Comparison of ENCODE assay signal across 10 cellular contexts in genomic region chr17:4533522-4534502, GRCh38. TPM values are rescaled to one million over a fixed set of nuclear protein-coding genes. Genes with fewer than 3 reads are reported as not detected.
A peak's percentile ranks its signal among the peaks of the same experiment; 100 is the strongest.
DNase-seq lines count a peak whose midpoint lies in the region; ATAC-seq, FAIRE-seq and TF ChIP-seq lines count a peak whose summit lies in the region.
"Had no signal": no experiment of that assay in that cellular context is flagged by ENCODE, and none has a peak within 500 bp of the region (broad histone marks: within the 10 kb centered on the region; RNA-seq: fewer than 3 reads in every experiment).

No MANE protein-coding gene starts in this region.

- no peak overlapping the region for H3K9ac ChIP-seq in H1 (replicated peaks in 1 of 4; ENCODE audit: extremely low read depth in 1 of 4, low read depth in 3 of 4, low read length in 3 of 4)

- no peak overlapping the region for H2BK20ac ChIP-seq in H1 (ENCODE audit: low read length)

- no peak for FAIRE-seq in H1 (lab: Jason Lieb, UNC)
- FAIRE-seq: GM12878 had no signal

- no peaks in the 10 kb centered on the region for H3K9me3 ChIP-seq in H1 (ENCODE audit: insufficient read depth in 2 of 2, low read depth in 1 of 2, low read length in 1 of 2)

- H2AK5ac ChIP-seq in H1 (ENCODE audit: low read depth, low read length), result 0 out of 2 replicates have a peak overlapping the region, but pooled peaks have one; percentile 53

- H4K91ac ChIP-seq in H1 (replicated peaks; ENCODE audit: insufficient read length, low read length), result peak overlapping the region; percentile 27

- H2BK12ac ChIP-seq in H1 (ENCODE audit: low read depth, low read length), result no peak overlapping the region

- no peak overlapping the region for H3K14ac ChIP-seq in H1 (ENCODE audit: insufficient read length)

- H3K23ac ChIP-seq in H1 (ENCODE audit: insufficient read length), result no peak overlapping the region

- H3K4me2 ChIP-seq in H1 (ENCODE audit: insufficient read depth in 1 of 2, low read depth in 2 of 2, low read length in 2 of 2), result no peak overlapping the region

- no peak overlapping the region for H3K4ac ChIP-seq in H1 (replicated peaks; ENCODE audit: insufficient read length, low read depth, low read length)

- peaks cover 6 to 11% of the 10 kb centered on the region in 2 experiments for H4K20me1 ChIP-seq in H1 (replicated peaks in 1 of 2; ENCODE audit: control insufficient read depth in 1 of 2, insufficient read depth in 2 of 2, low read length in 2 of 2)

- 84% methylated on average over 20 of the region's 23 CpGs; no CpG with 5 or more reads in 1 of the 2 experiments for WGBS in H1 (ENCODE audit: extremely low coverage in 1 of 2, insufficient coverage in 1 of 2, insufficient read length in 1 of 2, insufficient replicate concordance in 2 of 2, low coverage in 1 of 2, low lambda C conversion rate in 2 of 2, missing lambda C conversion rate in 1 of 2), 2 experiments

- DNase-seq in Daoy (ENCODE audit: low read depth) (peak; percentile 62), NB4 (ENCODE audit: low read depth) (peak; percentile 26), H1 (ENCODE audit: low read depth in 1 of 2, low spot score in 2 of 2) (no peak), occipital lobe (lab: John Stamatoyannopoulos, UW) (peak; percentile 90), brain microvascular endothelial cell (no peak)
- DNase-seq in activated CD4-positive, CD25-positive, alpha-beta regulatory T cell treated with anti-CD3 and anti-CD28 coated beads, Interleukin-2, amount 50 U/mL, for 72 hours, result no peak

- H2AFZ ChIP-seq in H1 (ENCODE audit: low read length), result no peak overlapping the region

- H4K8ac ChIP-seq in H1 (ENCODE audit: extremely low read depth, insufficient read depth, low read length), result no peak overlapping the region

- ATAC-seq in HG03175 (IDR thresholded peaks at IDR 0.05; ENCODE audit: unreplicated experiment) (no peak), GM21526 (IDR thresholded peaks at IDR 0.05; ENCODE audit: low FRiP score, unreplicated experiment) (no peak)
- ATAC-seq: GM12878 had no signal

- POLR2A ChIA-PET in H1 (lab: Charles Lee; ENCODE audit: partially characterized antibody), result interaction anchor here (1.7 to 37.1 kb wide), 4 partner anchors 4 to 32 kb away, joined by 4 to 546 read pairs (median 276); partner anchors contain the start of genes GGT6 and MYBBP1A

- CTCF ChIA-PET in H1 (lab: Charles Lee; ENCODE audit: partially characterized antibody), result interaction anchor here (0.6 to 3.0 kb wide), 4 partner anchors 8 to 62 kb away, joined by 3 to 12 read pairs (median 3); partner anchors contain the start of genes GGT6 and SPNS2

- TF ChIP-seq CTCF in NB4 (IDR thresholded peaks at IDR 0.05; ENCODE audit: low read depth, low read length), result no peak
- TF ChIP-seq CTCF in H1 (IDR thresholded peaks at IDR 0.05; ENCODE audit: control extremely low read depth in 1 of 3, insufficient read depth in 1 of 3, low read depth in 1 of 3, low read length in 3 of 3), result no peak
- TF ChIP-seq CTCF in brain microvascular endothelial cell (IDR thresholded peaks at IDR 0.05; ENCODE audit: low read depth, low read length, missing control alignments), result no peak

- H3K23me2 ChIP-seq in H1 (ENCODE audit: low read depth, low read length), result peaks cover 4% of the 10 kb centered on the region; the same call in 1 of the 2 replicates

- no peaks in the 10 kb centered on the region for H3K79me2 ChIP-seq in H1 (ENCODE audit: control insufficient read depth in 1 of 2, insufficient read depth in 2 of 2, low read length in 2 of 2)

- no peaks in the 10 kb centered on the region for H3K79me1 ChIP-seq in H1 (ENCODE audit: low read depth, low read length)

- H4K5ac ChIP-seq in H1 (ENCODE audit: insufficient read length, low read depth, low read length), result no peak overlapping the region

- no peak overlapping the region for H3K27ac ChIP-seq in H1 (ENCODE audit: low read depth, low read length)
- H3K27ac ChIP-seq in brain microvascular endothelial cell, result no peak overlapping the region

- no peak for TF ChIP-seq RAD21 in H1 (IDR thresholded peaks at IDR 0.05 in 1 of 2, conservative IDR thresholded peaks at IDR 0.05 in 1 of 2; ENCODE audit: low read depth in 2 of 2, low read length in 2 of 2)

- H3K36me3 ChIP-seq in H1 (ENCODE audit: control insufficient read depth in 2 of 4, insufficient read depth in 4 of 4, low read length in 3 of 4) (peaks cover 0 to 3% (median under 1%) of the 10 kb centered on the region in 4 experiments; a peak in 2 of 8 replicates), brain microvascular endothelial cell (replicated peaks) (no peaks in the 10 kb centered on the region)

- no peak overlapping the region for H3K18ac ChIP-seq in H1 (ENCODE audit: extremely low read depth, low read length)

- no peak overlapping the region for H2BK120ac ChIP-seq in H1 (replicated peaks; ENCODE audit: low read depth, low read length)

- H3K27me3 ChIP-seq in H1 (replicated peaks in 1 of 4; ENCODE audit: control insufficient read depth in 3 of 4, extremely low read depth in 1 of 4, insufficient read depth in 3 of 4, low read length in 3 of 4) (peaks cover 0 to 36% (median 21%) of the 10 kb centered on the region in 4 experiments; a peak in 4 of 7 replicates), brain microvascular endothelial cell (replicated peaks) (no peaks in the 10 kb centered on the region)

- TF ChIP-seq POLR2A in NB4 (IDR thresholded peaks at IDR 0.05; ENCODE audit: extremely low read depth, insufficient read length), result no peak
- no peak for TF ChIP-seq POLR2A in H1 (IDR thresholded peaks at IDR 0.05; ENCODE audit: control extremely low read depth in 1 of 2, low read depth in 2 of 2, low read length in 2 of 2)

- no peak overlapping the region for H3K56ac ChIP-seq in H1 (replicated peaks; ENCODE audit: insufficient read length, low read depth, low read length)

- no peak overlapping the region for H3K4me3 ChIP-seq in NB4 (ENCODE audit: low read depth, low read length)
- no peak overlapping the region for H3K4me3 ChIP-seq in H1 (ENCODE audit: extremely low read depth in 1 of 4, insufficient read depth in 2 of 4, low read depth in 3 of 4, low read length in 4 of 4)
- no peak overlapping the region for H3K4me3 ChIP-seq in brain microvascular endothelial cell (ENCODE audit: low read depth, low read length)
- H3K4me3 ChIP-seq: GM12878 had no signal

- no peak overlapping the region for H2BK5ac ChIP-seq in H1 (ENCODE audit: low read depth, low read length)

- in situ Hi-C loops in brain microvascular endothelial cell (cut with HindIII; ENCODE audit: low pct_ligation_motif_present, low sequenced_read_pairs), result no loop called here

- TF ChIP-seq EP300 in H1 (IDR thresholded peaks at IDR 0.05; ENCODE audit: borderline replicate concordance in 1 of 2, low read depth in 2 of 2, low read length in 2 of 2), result no peak

- H2BK15ac ChIP-seq in H1 (ENCODE audit: low read length), result peak overlapping the region; percentile 61; the same call in 1 of the 2 replicates

- H3K4me1 ChIP-seq in H1 (replicated peaks in 1 of 4; ENCODE audit: control insufficient read depth in 3 of 4, insufficient read depth in 4 of 4, low read length in 3 of 4), result peaks cover 0 to 29% (median 16%) of the 10 kb centered on the region in 4 experiments; a peak in 6 of 7 replicates

RNA-seq across cellular contexts. Expression of gene MYBBP1A, which starts 21.4 kb away (rescaled TPM):
- total RNA-seq in Daoy (2014; rRNA removed; shearing (Covaris generic)), result 174 and 179 TPM in 2 replicates
- total RNA-seq in H1 (2021; fragmentation: NEBNext Ultra II Directional; extraction: Animal tissue kit (Norgen Biotek cat#: 25700)), result 151 and 153 TPM in 2 replicates
- polyA plus RNA-seq in H1 (2011; rRNA removed), result 46.8 and 79.9 TPM in 2 replicates
- 58.4 TPM for polyA plus RNA-seq in H1 (2011; cell fraction: cytosol; rRNA removed)
- polyA plus RNA-seq in H1 (2011; cell fraction: nucleus; rRNA removed), result 266 TPM
- polyA plus RNA-seq in H1 (2012, experiment 1 of 2), result 98.7 to 125 TPM (median 120 TPM) in 4 replicates
- polyA plus RNA-seq in H1 (2012, experiment 2 of 2), result 114 TPM
- 74.0 TPM for polyA plus RNA-seq in H1 (2013, experiment 1 of 2)
- 63.6 TPM for polyA plus RNA-seq in H1 (2013, experiment 2 of 2)
- 87.5 and 109 TPM in 2 replicates for polyA minus RNA-seq in H1 (2011; rRNA and poly(A)+ RNA removed)
- 88.4 TPM for polyA minus RNA-seq in H1 (2011; cell fraction: cytosol; rRNA and poly(A)+ RNA removed)
- polyA minus RNA-seq in H1 (2011; cell fraction: nucleus; rRNA and poly(A)+ RNA removed), result 116 TPM
- total RNA-seq in occipital lobe, result 28.5 TPM

RNA-seq across cellular contexts. Expression of gene GGT6, which starts 26.6 kb away (rescaled TPM):
- not detected in 2 replicates for total RNA-seq in Daoy (2014; rRNA removed; shearing (Covaris generic))
- total RNA-seq in H1 (2021; fragmentation: NEBNext Ultra II Directional; extraction: Animal tissue kit (Norgen Biotek cat#: 25700)), result not detected in 2 replicates
- 0.18 and 0.30 TPM in 2 replicates for polyA plus RNA-seq in H1 (2011; rRNA removed)
- 0.16 TPM for polyA plus RNA-seq in H1 (2011; cell fraction: cytosol; rRNA removed)
- polyA plus RNA-seq in H1 (2011; cell fraction: nucleus; rRNA removed), result 0.04 TPM
- 0.11 to 0.15 TPM in 2 of 4 replicates, not detected in the others for polyA plus RNA-seq in H1 (2012, experiment 1 of 2)
- polyA plus RNA-seq in H1 (2012, experiment 2 of 2), result not detected
- 0.02 TPM for polyA plus RNA-seq in H1 (2013, experiment 1 of 2)
- polyA plus RNA-seq in H1 (2013, experiment 2 of 2), result 0.07 TPM
- 0.09 TPM in 1 of 2 replicates, not detected in the other for polyA minus RNA-seq in H1 (2011; rRNA and poly(A)+ RNA removed)
- not detected for polyA minus RNA-seq in H1 (2011; cell fraction: cytosol; rRNA and poly(A)+ RNA removed)
- polyA minus RNA-seq in H1 (2011; cell fraction: nucleus; rRNA and poly(A)+ RNA removed), result 0.90 TPM
- not detected for total RNA-seq in occipital lobe
- total RNA-seq: fibroblast of villous mesenchyme had no signal

RNA-seq across cellular contexts. Expression of gene SPNS2, which starts 35.1 kb away (rescaled TPM):
- total RNA-seq in Daoy (2014; rRNA removed; shearing (Covaris generic)), result not detected in 2 replicates
- total RNA-seq in H1 (2021; fragmentation: NEBNext Ultra II Directional; extraction: Animal tissue kit (Norgen Biotek cat#: 25700)), result 0.98 and 1.5 TPM in 2 replicates
- 1.2 and 1.9 TPM in 2 replicates for polyA plus RNA-seq in H1 (2011; rRNA removed)
- polyA plus RNA-seq in H1 (2011; cell fraction: cytosol; rRNA removed), result 1.5 TPM
- polyA plus RNA-seq in H1 (2011; cell fraction: nucleus; rRNA removed), result 2.6 TPM
- 0.51 to 1.6 TPM (median 1.4 TPM) in 4 replicates for polyA plus RNA-seq in H1 (2012, experiment 1 of 2)
- polyA plus RNA-seq in H1 (2012, experiment 2 of 2), result 1.4 TPM
- 0.77 TPM for polyA plus RNA-seq in H1 (2013, experiment 1 of 2)
- 0.83 TPM for polyA plus RNA-seq in H1 (2013, experiment 2 of 2)
- polyA minus RNA-seq in H1 (2011; rRNA and poly(A)+ RNA removed), result 0.35 and 1.6 TPM in 2 replicates
- polyA minus RNA-seq in H1 (2011; cell fraction: cytosol; rRNA and poly(A)+ RNA removed), result 0.59 TPM
- 1.5 TPM for polyA minus RNA-seq in H1 (2011; cell fraction: nucleus; rRNA and poly(A)+ RNA removed)
- 15.9 TPM for total RNA-seq in occipital lobe

RNA-seq across cellular contexts. Expression of gene SMTNL2, which starts 50.5 kb away (rescaled TPM):
- not detected in 2 replicates for total RNA-seq in Daoy (2014; rRNA removed; shearing (Covaris generic))
- 3.7 and 4.5 TPM in 2 replicates for total RNA-seq in H1 (2021; fragmentation: NEBNext Ultra II Directional; extraction: Animal tissue kit (Norgen Biotek cat#: 25700))
- polyA plus RNA-seq in H1 (2011; rRNA removed), result 3.6 and 4.6 TPM in 2 replicates
- polyA plus RNA-seq in H1 (2011; cell fraction: cytosol; rRNA removed), result 3.4 TPM
- polyA plus RNA-seq in H1 (2011; cell fraction: nucleus; rRNA removed), result 4.5 TPM
- 3.3 to 6.3 TPM (median 4.1 TPM) in 4 replicates for polyA plus RNA-seq in H1 (2012, experiment 1 of 2)
- 4.5 TPM for polyA plus RNA-seq in H1 (2012, experiment 2 of 2)
- polyA plus RNA-seq in H1 (2013, experiment 1 of 2), result 2.9 TPM
- polyA plus RNA-seq in H1 (2013, experiment 2 of 2), result 2.2 TPM
- 3.0 and 3.1 TPM in 2 replicates for polyA minus RNA-seq in H1 (2011; rRNA and poly(A)+ RNA removed)
- polyA minus RNA-seq in H1 (2011; cell fraction: cytosol; rRNA and poly(A)+ RNA removed), result 4.0 TPM
- 2.3 TPM for polyA minus RNA-seq in H1 (2011; cell fraction: nucleus; rRNA and poly(A)+ RNA removed)
- 3.7 TPM for total RNA-seq in occipital lobe
- total RNA-seq: fibroblast of villous mesenchyme, GM12878 had no signal
- polyA plus RNA-seq: GM12878 had no signal

Comparison
In these comparisons a context has a peak if more than half of its experiments do, and no peak if none do; other contexts are left out.
1. DNase-seq: peak in Daoy (single experiment), NB4 (single experiment) and occipital lobe (single experiment); none in H1 (0 of 2), brain microvascular endothelial cell (single experiment) and activated CD4-positive, CD25-positive, alpha-beta regulatory T cell treated with anti-CD3 and anti-CD28 coated beads, Interleukin-2, amount 50 U/mL, for 72 hours (single experiment).